Comparison of ENCODE assay signal across 23 cellular contexts in genomic region chr16:84054916-84055315, GRCh38. TPM values are rescaled to one million over a fixed set of nuclear protein-coding genes. Genes with fewer than 3 reads are reported as not detected.
DNase-seq lines count a peak whose midpoint lies in the region; ATAC-seq and TF ChIP-seq lines count a peak whose summit lies in the region.
"Had no signal": no experiment of that assay in that cellular context is flagged by ENCODE, and none has a peak within 500 bp of the region (broad histone marks: within the 10 kb centered on the region; RNA-seq: fewer than 3 reads in every experiment).

No MANE protein-coding gene starts in this region.

- 83 to 85% methylated on average over 12 to 13 of the region's 13 CpGs for WGBS in thyroid gland, 2 donors

- H3K36me3 Mint-ChIP-seq in activated T-cell treated with anti-CD3 and anti-CD28 coated beads, Interleukin-2, amount 50 U/mL, for 72 hours (ENCODE audit: insufficient read depth in 2 of 2): peaks cover 0 to 8% of the 10 kb centered on the region in 2 donors
- H3K36me3 Mint-ChIP-seq in stimulated activated naive B cell treated with anti-CD40 and anti-IgM and Interleukin-4, amounts not matched to agents 10 μg/mL and 1 μg/mL and 100 μg/mL, for 72 hours: peaks cover 56 to 81% of the 10 kb centered on the region in 2 donors

- intact Hi-C loops in lower lobe of right lung (cut with DNase I): no loop called here
- intact Hi-C loops in thyroid gland (cut with DNase I): no loop called here

- no peaks in the 10 kb centered on the region for H3K27me3 ChIP-seq in lower lobe of right lung (ENCODE audit: low read depth)
- no peaks in the 10 kb centered on the region for H3K27me3 ChIP-seq in thyroid gland
- H3K27me3 ChIP-seq: transverse colon had no signal

- H3K27me3 Mint-ChIP-seq in activated T-cell treated with anti-CD3 and anti-CD28 coated beads, Interleukin-2, amount 50 U/mL, for 72 hours (ENCODE audit: low read depth): no peaks in the 10 kb centered on the region
- no peaks in the 10 kb centered on the region for H3K27me3 Mint-ChIP-seq in stimulated activated naive B cell treated with anti-CD40 and anti-IgM and Interleukin-4, amounts not matched to agents 10 μg/mL and 1 μg/mL and 100 μg/mL, for 72 hours

- peak; percentile 9 for DNase-seq in activated T-cell treated with anti-CD3 and anti-CD28 coated beads, Interleukin-2, amount 50 U/mL, for 1 hour
- DNase-seq in activated T-cell treated with anti-CD3 and anti-CD28 coated beads, Interleukin-2, amount 50 U/mL, for 72 hours: no peak
- DNase-seq in ecto neural progenitor cell (ENCODE audit: low spot score): peak; percentile 75
- DNase-seq in lower lobe of right lung: peak; percentile 40
- no peak for DNase-seq in thyroid gland
- no peak for DNase-seq in HCEC 1CT
- no peak for DNase-seq in GM19240 (ENCODE audit: insufficient read length, low spot score)
- no peak for DNase-seq in stimulated activated naive B cell treated with anti-CD40 and anti-IgM and Interleukin-4, amounts not matched to agents 10 μg/mL and 1 μg/mL and 100 μg/mL, for 72 hours
- DNase-seq: activated CD4-positive, alpha-beta T cell treated with anti-CD3 and anti-CD28 coated beads, Interleukin-2, amount 50 U/mL, for 48 hours; activated naive CD4-positive, alpha-beta T cell treated with anti-CD3 and anti-CD28 coated beads, Interleukin-2, amount 50 U/mL, for 16 hours; DMS79; NCI-H2107; NCI-H510A treated with DMSO at 0.1 percent for 48 hours; occipital lobe; small intestine; stimulated activated CD4-positive, alpha-beta T cell treated with anti-CD3 and anti-CD28 coated beads, Interleukin-2, amount 100 ng/mL, for 48 hours; stimulated activated naive CD8-positive, alpha-beta T cell treated with anti-CD3 and anti-CD28 coated beads, Interleukin-15, Interleukin-2, amounts not matched to agents 100 U/mL and 50 U/mL, for 24 hours; T-helper 2 cell had no signal

- H3K4me1 Mint-ChIP-seq in activated T-cell treated with anti-CD3 and anti-CD28 coated beads, Interleukin-2, amount 50 U/mL, for 72 hours (ENCODE audit: low read depth): no peaks in the 10 kb centered on the region
- peaks cover 0 to 2% of the 10 kb centered on the region in 2 donors for H3K4me1 Mint-ChIP-seq in stimulated activated naive B cell treated with anti-CD40 and anti-IgM and Interleukin-4, amounts not matched to agents 10 μg/mL and 1 μg/mL and 100 μg/mL, for 72 hours

- H3K36me3 ChIP-seq in lower lobe of right lung (peaks cover 86% of the 10 kb centered on the region), thyroid gland (peaks cover 55 to 75% of the 10 kb centered on the region in 2 donors)

- H3K4me1 ChIP-seq in lower lobe of right lung (no peaks in the 10 kb centered on the region), thyroid gland (peaks cover 4 to 8% of the 10 kb centered on the region in 2 donors)
- H3K4me1 ChIP-seq: transverse colon had no signal

- H3K9me3 ChIP-seq in lower lobe of right lung: no peaks in the 10 kb centered on the region
- no peaks in the 10 kb centered on the region for H3K9me3 ChIP-seq in thyroid gland
- H3K9me3 ChIP-seq: transverse colon had no signal

- H3K27ac ChIP-seq in lower lobe of right lung (no peak overlapping the region), thyroid gland (peak overlapping the region; percentile 21 to 33 (median 27))
- H3K27ac ChIP-seq: 22Rv1, SK-N-MC had no signal

- H3K27ac Mint-ChIP-seq in activated T-cell treated with anti-CD3 and anti-CD28 coated beads, Interleukin-2, amount 50 U/mL, for 72 hours: no peak overlapping the region
- H3K27ac Mint-ChIP-seq in stimulated activated naive B cell treated with anti-CD40 and anti-IgM and Interleukin-4, amounts not matched to agents 10 μg/mL and 1 μg/mL and 100 μg/mL, for 72 hours: no peak overlapping the region

- ATAC-seq in activated T-cell treated with anti-CD3 and anti-CD28 coated beads, Interleukin-2, amount 50 U/mL, for 72 hours (replicated peaks in 1 of 2): no peak
- ATAC-seq in lower lobe of right lung: peak in 1 of 2 donors; percentile 25
- ATAC-seq in stimulated activated naive B cell treated with anti-CD40 and anti-IgM and Interleukin-4, amounts not matched to agents 10 μg/mL and 1 μg/mL and 100 μg/mL, for 72 hours (replicated peaks): no peak
- ATAC-seq: stimulated activated naive CD8-positive, alpha-beta T cell treated with anti-CD3 and anti-CD28 coated beads, Interleukin-15, Interleukin-2, amounts not matched to agents 100 U/mL and 50 U/mL, for 24 hours had no signal

- no peaks in the 10 kb centered on the region for H3K9me3 Mint-ChIP-seq in activated T-cell treated with anti-CD3 and anti-CD28 coated beads, Interleukin-2, amount 50 U/mL, for 72 hours
- H3K9me3 Mint-ChIP-seq in stimulated activated naive B cell treated with anti-CD40 and anti-IgM and Interleukin-4, amounts not matched to agents 10 μg/mL and 1 μg/mL and 100 μg/mL, for 72 hours: no peaks in the 10 kb centered on the region

- no peak for TF ChIP-seq POLR2A in thyroid gland (IDR thresholded peaks at IDR 0.05)

- TF ChIP-seq CTCF in lower lobe of right lung (IDR thresholded peaks at IDR 0.05): no peak
- no peak for TF ChIP-seq CTCF in thyroid gland (IDR thresholded peaks at IDR 0.05)

- no peak overlapping the region for H3K4me3 ChIP-seq in lower lobe of right lung
- H3K4me3 ChIP-seq in thyroid gland (replicated peaks in 1 of 3): no peak overlapping the region
- H3K4me3 ChIP-seq: SK-N-MC, transverse colon had no signal

- no peak overlapping the region for H3K4me3 Mint-ChIP-seq in activated T-cell treated with anti-CD3 and anti-CD28 coated beads, Interleukin-2, amount 50 U/mL, for 72 hours
- H3K4me3 Mint-ChIP-seq in stimulated activated naive B cell treated with anti-CD40 and anti-IgM and Interleukin-4, amounts not matched to agents 10 μg/mL and 1 μg/mL and 100 μg/mL, for 72 hours: no peak overlapping the region

RNA-seq across cellular contexts. Expression of gene SLC38A8, which starts 12.3 kb away (rescaled TPM):
- total RNA-seq in activated T-cell treated with anti-CD3 and anti-CD28 coated beads, Interleukin-2, amount 50 U/mL, for 72 hours: not detected
- total RNA-seq in lower lobe of right lung (not detected), thyroid gland (not detected)
- total RNA-seq: astrocyte, lower leg skin, occipital lobe, transverse colon had no signal

Comparison
In these comparisons a context has a peak if more than half of its experiments do, and no peak if none do; other contexts are left out.
1. DNase-seq: peak in activated T-cell treated with anti-CD3 and anti-CD28 coated beads, Interleukin-2, amount 50 U/mL, for 1 hour (single experiment), ecto neural progenitor cell (single experiment) and lower lobe of right lung (single experiment); none in activated T-cell treated with anti-CD3 and anti-CD28 coated beads, Interleukin-2, amount 50 U/mL, for 72 hours (0 of 2), thyroid gland (0 of 2), HCEC 1CT (single experiment), GM19240 (single experiment) and stimulated activated naive B cell treated with anti-CD40 and anti-IgM and Interleukin-4, amounts not matched to agents 10 μg/mL and 1 μg/mL and 100 μg/mL, for 72 hours (single experiment).